Comparison of ENCODE assay signal across 13 cellular contexts in the genomic region with DNA sequence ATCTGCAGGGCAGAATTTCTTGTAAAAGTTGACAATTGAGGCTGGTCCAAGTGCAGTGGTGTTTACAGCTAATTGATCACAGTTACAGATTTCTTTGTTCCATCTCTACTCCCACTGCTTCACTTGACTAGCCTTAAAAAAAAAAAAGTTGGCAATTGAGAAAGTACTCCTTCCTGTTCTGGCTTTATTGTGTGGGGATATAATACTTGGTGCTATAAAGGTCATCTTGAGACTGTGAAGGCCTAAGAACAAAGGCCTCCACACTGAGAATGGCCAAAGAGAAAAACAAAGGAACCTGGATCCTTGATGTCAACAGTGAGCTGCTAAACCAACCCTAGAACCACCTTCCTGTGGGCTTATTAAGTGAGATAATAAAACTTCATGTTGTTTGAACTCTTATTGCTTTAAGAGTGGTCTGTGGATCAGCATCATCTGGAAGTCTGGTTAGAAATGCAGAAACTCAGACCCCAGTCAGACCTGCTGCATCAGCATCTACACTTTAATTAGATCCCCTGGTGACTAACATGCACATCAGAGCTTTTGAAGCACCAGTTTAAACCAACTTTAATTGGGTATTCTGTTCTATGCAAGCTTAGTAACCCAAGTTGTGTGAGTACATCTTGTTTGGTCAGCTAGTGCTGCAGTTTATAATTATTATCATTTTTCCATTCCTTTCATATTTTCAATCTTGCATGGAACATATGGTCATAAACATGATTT. TPM values are rescaled to one million over a fixed set of nuclear protein-coding genes. Genes with fewer than 3 reads are reported as not detected.
A peak's percentile ranks its signal among the peaks of the same experiment; 100 is the strongest.
DNase-seq lines count a peak whose midpoint lies in the region; ATAC-seq and TF ChIP-seq lines count a peak whose summit lies in the region.
"Had no signal": no experiment of that assay in that cellular context is flagged by ENCODE, and none has a peak within 500 bp of the region (broad histone marks: within the 10 kb centered on the region; RNA-seq: fewer than 3 reads in every experiment).

No MANE protein-coding gene starts in this region.

- H3K36me3 Mint-ChIP-seq in chondrocyte (ENCODE audit: low read depth) (peaks cover 2% of the 10 kb centered on the region), GM23338 (ENCODE audit: low read depth) (peaks cover 24% of the 10 kb centered on the region)

- peaks cover 57% of the 10 kb centered on the region for H3K4me1 Mint-ChIP-seq in chondrocyte (ENCODE audit: low read depth)
- H3K4me1 Mint-ChIP-seq in GM23338: no peaks in the 10 kb centered on the region

- H3K9me3 ChIP-seq in left lung: no peaks in the 10 kb centered on the region
- H3K9me3 ChIP-seq: sigmoid colon had no signal

- intact Hi-C loops in left lung (cut with DNase I): no loop called here

- peak; percentile 40 for DNase-seq in AG08395 (ENCODE audit: low spot score)
- DNase-seq in HCEC 1CT: peak; percentile 70
- no peak for DNase-seq in chondrocyte (ENCODE audit: low spot score)
- no peak for DNase-seq in left lung
- DNase-seq in GM23338 (ENCODE audit: low spot score): no peak
- DNase-seq: activated CD4-positive, alpha-beta T cell treated with anti-CD3 and anti-CD28 coated beads, Interleukin-2, amount 50 U/mL, for 4 hours; NCI-H1694; sigmoid colon had no signal

- H3K27ac ChIP-seq in left lung (peak overlapping the region in 1 of 2 donors; percentile 23), GM23338 (ENCODE audit: low read depth) (no peak overlapping the region)
- H3K27ac ChIP-seq: sigmoid colon had no signal

- no peaks in the 10 kb centered on the region for H3K27me3 Mint-ChIP-seq in chondrocyte (ENCODE audit: low read depth)
- H3K27me3 Mint-ChIP-seq in GM23338 (ENCODE audit: insufficient read depth, low read depth, poor library complexity): peaks cover 4% of the 10 kb centered on the region

- H3K4me3 Mint-ChIP-seq in chondrocyte (ENCODE audit: unreplicated experiment) (no peak overlapping the region), GM23338 (no peak overlapping the region)
- H3K4me3 Mint-ChIP-seq: T-helper 2 cell treated with Interferon-gamma antibody and Interleukin-4, amounts not matched to agents 5 μg/mL and 100 μg/mL, for 36 hours had no signal

- H3K4me1 ChIP-seq in left lung (peaks cover 19 to 25% of the 10 kb centered on the region in 2 donors), GM23338 (ENCODE audit: insufficient read depth) (no peaks in the 10 kb centered on the region)

- no peak overlapping the region for H2AFZ ChIP-seq in GM23338

- H3K9me3 Mint-ChIP-seq in chondrocyte (ENCODE audit: low read depth): no peaks in the 10 kb centered on the region
- peaks cover 15% of the 10 kb centered on the region for H3K9me3 Mint-ChIP-seq in GM23338
- H3K9me3 Mint-ChIP-seq: T-helper 2 cell treated with Interferon-gamma antibody and Interleukin-4, amounts not matched to agents 5 μg/mL and 100 μg/mL, for 36 hours had no signal

- no peaks in the 10 kb centered on the region for H4K20me1 ChIP-seq in GM23338 (replicated peaks; ENCODE audit: insufficient read depth)

- no peaks in the 10 kb centered on the region for H3F3A ChIP-seq in GM23338 (replicated peaks; ENCODE audit: low read depth)

- no peak overlapping the region for H3K4me2 ChIP-seq in GM23338

- TF ChIP-seq CTCF in chondrocyte (IDR thresholded peaks at IDR 0.05) (no peak), left lung (IDR thresholded peaks at IDR 0.05) (no peak), GM23338 (conservative IDR thresholded peaks at IDR 0.05; ENCODE audit: low read depth in 2 of 2) (no peak)

- no peak overlapping the region for H3K4me3 ChIP-seq in left lung
- H3K4me3 ChIP-seq in GM23338: no peak overlapping the region
- H3K4me3 ChIP-seq: K562, sigmoid colon had no signal

- H3K27ac Mint-ChIP-seq in chondrocyte (ENCODE audit: unreplicated experiment) (peak overlapping the region; percentile 59), GM23338 (no peak overlapping the region)
- H3K27ac Mint-ChIP-seq: T-helper 2 cell treated with Interferon-gamma antibody and Interleukin-4, amounts not matched to agents 5 μg/mL and 100 μg/mL, for 36 hours had no signal

- peak; percentile 33 for ATAC-seq in left lung
- no peak for ATAC-seq in GM19467 (IDR thresholded peaks at IDR 0.05; ENCODE audit: unreplicated experiment)
- no peak for ATAC-seq in HG02571 (IDR thresholded peaks at IDR 0.05; ENCODE audit: unreplicated experiment)
- no peak for ATAC-seq in HG03025 (IDR thresholded peaks at IDR 0.05; ENCODE audit: low FRiP score, unreplicated experiment)
- ATAC-seq in GM23338: no peak
- ATAC-seq: K562 had no signal

- no peaks in the 10 kb centered on the region for H3K79me2 ChIP-seq in GM23338 (replicated peaks; ENCODE audit: insufficient read depth)

- H3K27me3 ChIP-seq in left lung: no peaks in the 10 kb centered on the region
- H3K27me3 ChIP-seq in GM23338 (ENCODE audit: insufficient read depth): no peaks in the 10 kb centered on the region
- H3K27me3 ChIP-seq: sigmoid colon had no signal

- no peaks in the 10 kb centered on the region for H3K9me2 ChIP-seq in GM23338 (ENCODE audit: insufficient read depth)

- H3K36me3 ChIP-seq in left lung (peaks cover 0 to 5% of the 10 kb centered on the region in 2 donors), GM23338 (ENCODE audit: insufficient read depth) (no peaks in the 10 kb centered on the region)
- H3K36me3 ChIP-seq: sigmoid colon had no signal

TF ChIP-seq in GM23338, 12 proteins besides CTCF, POLR2A, EP300 and RAD21:
- TF ChIP-seq REST (IDR thresholded peaks at IDR 0.05; ENCODE audit: unreplicated experiment): no peak

RNA-seq across cellular contexts. Expression of gene TMOD3, which starts 55.2 kb away (rescaled TPM):
- total RNA-seq in chondrocyte (44.3 to 56.9 TPM (median 44.4 TPM) in 3 replicates), left lung (10 to 100 TPM; 86.3 to 90.8 TPM)
- total RNA-seq in GM23338 (2014; rRNA removed; shearing (Covaris generic)): 22.1 and 26.1 TPM in 2 replicates
- polyA plus RNA-seq in GM23338 (2016; fragmentation: Nextera tagmentation; extraction: Ambion mirVana): 23.4 and 29.9 TPM in 2 replicates

Comparison
In these comparisons a context has a peak if more than half of its experiments do, and no peak if none do; other contexts are left out.
1. DNase-seq: peak in AG08395 (single experiment) and HCEC 1CT (single experiment); none in chondrocyte (single experiment), left lung (0 of 2) and GM23338 (single experiment).